In the genomic region with DNA sequence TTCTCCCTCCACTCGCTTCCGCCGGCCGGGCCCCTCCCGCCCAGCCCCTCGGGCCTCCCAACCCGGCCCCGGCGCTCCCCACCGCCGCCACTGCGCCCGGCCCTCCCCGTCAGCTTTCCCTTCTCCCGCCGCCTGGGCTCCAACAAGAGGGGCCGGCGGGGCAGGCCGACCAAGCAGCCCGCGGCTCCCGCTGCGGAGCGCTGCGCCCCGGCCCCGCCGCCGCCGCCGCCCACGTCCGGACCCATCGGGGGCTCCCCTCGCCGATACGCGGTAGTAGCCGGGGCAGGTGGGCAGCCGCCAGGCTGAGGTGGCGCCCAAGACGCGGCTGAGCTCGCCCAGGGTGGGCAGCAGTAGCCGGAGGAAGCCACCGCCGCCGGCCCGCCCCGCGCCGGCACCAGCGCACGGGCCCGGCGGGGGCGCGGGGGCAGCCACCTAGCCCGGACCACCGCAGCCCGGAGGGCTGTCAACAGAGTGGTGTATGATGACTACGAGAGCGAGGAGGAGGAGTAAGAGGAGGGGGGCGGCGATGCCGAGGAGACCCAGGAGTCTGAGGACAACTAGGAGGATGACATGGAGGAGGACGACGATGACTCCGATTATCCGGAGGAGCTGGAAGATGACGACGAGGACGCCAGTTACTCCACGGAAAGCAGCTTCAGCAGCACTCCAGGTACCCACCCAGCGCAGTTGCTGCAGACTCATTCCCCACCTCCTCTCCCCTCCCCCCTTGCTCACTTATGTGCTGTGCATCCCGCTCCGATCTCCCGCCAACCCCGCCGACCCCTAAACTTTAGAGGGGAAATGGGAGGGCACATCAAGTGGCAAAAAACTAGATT, we compare ENCODE assay signal across 7 cellular contexts. TPM values are rescaled to one million over a fixed set of nuclear protein-coding genes. Genes with fewer than 3 reads are reported as not detected.
DNase-seq lines count a peak whose midpoint lies in the region; ATAC-seq, FAIRE-seq and TF ChIP-seq lines count a peak whose summit lies in the region.

No MANE protein-coding gene starts in this region.

- peak; percentile 74 for ATAC-seq in HCT116

- POLR2A ChIA-PET in HCT116 (lab: Charles Lee) = interaction anchor here (1.1 kb wide), 1 partner anchor 9 kb away, joined by 3 read pairs; no protein-coding TSS in a partner anchor

- CTCF ChIA-PET in HCT116 (lab: Charles Lee) = interaction anchor here (0.6 to 1.6 kb wide), 6 partner anchors 9 to 131 kb away, joined by 3 to 12 read pairs (median 4); no protein-coding TSS in a partner anchor

- H3K27me3 Mint-ChIP-seq in activated CD4-positive, alpha-beta T cell treated with anti-CD3 and anti-CD28 coated beads, Interleukin-2, amount 10 ng/mL, durations not matched to agents 24 days and 14 days = no peaks in the 10 kb centered on the region

- no peaks in the 10 kb centered on the region for H3K9me2 ChIP-seq in HCT116 (ENCODE audit: insufficient read depth)

- H3K9ac ChIP-seq in HCT116 (ENCODE audit: low read length) = peak overlapping the region; percentile 65

- H3K9me3 Mint-ChIP-seq in activated CD4-positive, alpha-beta T cell treated with anti-CD3 and anti-CD28 coated beads, Interleukin-2, amount 10 ng/mL, durations not matched to agents 24 days and 14 days = no peaks in the 10 kb centered on the region

- intact Hi-C loops in HCT116 (cut with micrococcal nuclease) = no loop called here
- intact Hi-C loops in activated CD4-positive, alpha-beta T cell treated with anti-CD3 and anti-CD28 coated beads, Interleukin-2, amount 10 ng/mL, durations not matched to agents 24 days and 14 days (cut with micrococcal nuclease) = loop anchor here (2.0 to 10.0 kb wide), 2 partner anchors 135 to 347 kb away; partner anchors contain the start of genes RHOT1 and ZNF207

- TF ChIP-seq RAD21 in HCT116 (IDR thresholded peaks at IDR 0.05; ENCODE audit: low read depth) = no peak

- H3K4me3 Mint-ChIP-seq in activated CD4-positive, alpha-beta T cell treated with anti-CD3 and anti-CD28 coated beads, Interleukin-2, amount 10 ng/mL, durations not matched to agents 24 days and 14 days = peak overlapping the region; percentile 91

- H4K20me1 ChIP-seq in HCT116 (ENCODE audit: insufficient read depth) = no peaks in the 10 kb centered on the region; the same call in 1 of the 2 replicates

- H3K4me1 ChIP-seq in HCT116 (ENCODE audit: control insufficient read depth in 1 of 2, insufficient read depth in 2 of 2, low read length in 2 of 2) = peaks cover 4 to 19% of the 10 kb centered on the region in 2 experiments

- peak overlapping the region; percentile 63; the same call in 1 of the 2 replicates for H3K27ac ChIP-seq in HCT116 (ENCODE audit: low read depth, low read length)

- no peak for TF ChIP-seq POLR2A in GM12892 (IDR thresholded peaks at IDR 0.05; ENCODE audit: low read depth, low read length)
- no peak for TF ChIP-seq POLR2A in HCT116 (IDR thresholded peaks at IDR 0.05; ENCODE audit: borderline replicate concordance, extremely low read depth, insufficient read depth, insufficient read length)
- TF ChIP-seq POLR2A in NB4 (IDR thresholded peaks at IDR 0.05; ENCODE audit: extremely low read depth, insufficient read length) = no peak

- RAD21 ChIA-PET in HCT116 (lab: Charles Lee; ENCODE audit: low non-redundant PET in 1 of 2, low total read pairs in 2 of 2, uncharacterized antibody in 2 of 2, unreplicated experiment in 2 of 2) = no interaction called here

- peak overlapping the region; percentile 90 for H3K27ac Mint-ChIP-seq in activated CD4-positive, alpha-beta T cell treated with anti-CD3 and anti-CD28 coated beads, Interleukin-2, amount 10 ng/mL, durations not matched to agents 24 days and 14 days

- no TSS peak for BruUV-seq in HCT116 (replicated peaks; lab: Mats Ljungman, UMichigan)

- H3K36me3 ChIP-seq in HCT116 (ENCODE audit: control insufficient read depth in 1 of 2, insufficient read depth in 2 of 2, low read length in 2 of 2) = no peaks in the 10 kb centered on the region

- DNase-seq in GM12892 (ENCODE audit: insufficient read length) = peak; percentile 36
- DNase-seq in HCT116 (ENCODE audit: low read depth, low spot score) = no peak
- DNase-seq in NB4 (ENCODE audit: low read depth) = peak; percentile 79
- DNase-seq in activated CD4-positive, alpha-beta T cell treated with anti-CD3 and anti-CD28 coated beads, Interleukin-2, amount 10 ng/mL, durations not matched to agents 24 days and 14 days = peak; percentile 85
- DNase-seq in effector CD4-positive, alpha-beta T cell = peak; percentile 20
- DNase-seq in lung microvascular endothelial cell (ENCODE audit: low read depth in 2 of 2) = peak; percentile 39 to 45
- peak; percentile 14 to 27 for DNase-seq in stimulated activated CD8-positive, alpha-beta memory T cell treated with anti-CD3 and anti-CD28 coated beads, Interleukin-15, amount 100 ng/mL, for 48 hours (ENCODE audit: low read depth in 2 of 2)

- H3K4me2 ChIP-seq in HCT116 (ENCODE audit: low read length) = peak overlapping the region; percentile 97

- H2AFZ ChIP-seq in HCT116 (ENCODE audit: low read depth, low read length, poor library complexity, severe bottlenecking) = no peak overlapping the region

- peaks cover 19% of the 10 kb centered on the region for H3K36me3 Mint-ChIP-seq in activated CD4-positive, alpha-beta T cell treated with anti-CD3 and anti-CD28 coated beads, Interleukin-2, amount 10 ng/mL, durations not matched to agents 24 days and 14 days (ENCODE audit: low read depth)

- TF ChIP-seq CTCF in HCT116 (IDR thresholded peaks at IDR 0.05 in 2 of 3, conservative IDR thresholded peaks at IDR 0.05 in 1 of 3; ENCODE audit: borderline replicate concordance in 1 of 3, insufficient read depth in 1 of 3, low read depth in 2 of 3, low read length in 2 of 3) (no peak), NB4 (IDR thresholded peaks at IDR 0.05; ENCODE audit: low read depth, low read length) (no peak)

- no peaks in the 10 kb centered on the region for H3K9me3 ChIP-seq in HCT116 (ENCODE audit: control insufficient read depth in 1 of 2, insufficient read depth in 1 of 2, low read depth in 1 of 2, low read length in 2 of 2)

- H3K4me1 Mint-ChIP-seq in activated CD4-positive, alpha-beta T cell treated with anti-CD3 and anti-CD28 coated beads, Interleukin-2, amount 10 ng/mL, durations not matched to agents 24 days and 14 days = peaks cover 31% of the 10 kb centered on the region

- H3K27me3 ChIP-seq in HCT116 (ENCODE audit: insufficient read depth, low read length) = no peaks in the 10 kb centered on the region

- H3K4me3 ChIP-seq in HCT116 (replicated peaks in 1 of 2; ENCODE audit: low read depth in 1 of 2, low read length in 2 of 2) (peak overlapping the region; percentile 74), NB4 (ENCODE audit: low read depth, low read length) (peak overlapping the region; percentile 82)

- H3K79me2 ChIP-seq in HCT116 (ENCODE audit: insufficient read depth, low read length) = peaks cover 23% of the 10 kb centered on the region

- FAIRE-seq in GM12892 (lab: Jason Lieb, UNC) = peak; percentile 5

TF ChIP-seq in HCT116, 20 proteins besides CTCF, POLR2A, EP300 and RAD21:
- TF ChIP-seq ZFX (IDR thresholded peaks at IDR 0.05) = peak; percentile 70
- TF ChIP-seq, protein P1, sequence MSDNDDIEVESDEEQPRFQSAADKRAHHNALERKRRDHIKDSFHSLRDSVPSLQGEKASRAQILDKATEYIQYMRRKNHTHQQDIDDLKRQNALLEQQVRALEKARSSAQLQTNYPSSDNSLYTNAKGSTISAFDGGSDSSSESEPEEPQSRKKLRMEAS (IDR thresholded peaks at IDR 0.05) = no peak
- TF ChIP-seq ZNF274 (IDR thresholded peaks at IDR 0.05; ENCODE audit: low read depth, low read length) = no peak
- no peak for TF ChIP-seq SP1 (IDR thresholded peaks at IDR 0.05; ENCODE audit: low read depth)
- no peak for TF ChIP-seq POLR2AphosphoS5 (IDR thresholded peaks at IDR 0.05; ENCODE audit: low read depth, low read length)

RNA-seq across cellular contexts. Expression of gene LRRC37B, which starts 0.5 kb away (rescaled TPM):
- polyA plus RNA-seq in GM12892 (2012; ENCODE audit: missing spikeins) = 9.8 TPM
- 8.8 TPM for total RNA-seq in HCT116 (2021; ENCODE audit: unreplicated experiment)
- polyA plus RNA-seq in HCT116 (2012) = 6.5 and 8.4 TPM in 2 replicates
- total RNA-seq in activated CD4-positive, alpha-beta T cell treated with anti-CD3 and anti-CD28 coated beads, Interleukin-2, amount 10 ng/mL, durations not matched to agents 24 days and 14 days = 17.7 and 22.1 TPM in 2 replicates
- total RNA-seq in lung microvascular endothelial cell = 3.1 and 8.3 TPM in 2 replicates
